14 cellular contexts compared by ENCODE assay signal in genomic region chr10:35194471-35194870, GRCh38.
DNase-seq lines count a peak whose midpoint lies in the region; ATAC-seq and TF ChIP-seq lines count a peak whose summit lies in the region.
"Had no signal": no experiment of that assay in that cellular context is flagged by ENCODE, and none has a peak within 500 bp of the region (broad histone marks: within the 10 kb centered on the region; RNA-seq: fewer than 3 reads in every experiment).

No MANE protein-coding gene starts in this region.

- peaks cover 0 to 2% (median 0%) of the 10 kb centered on the region in 9 donors for H3K36me3 ChIP-seq in heart right ventricle
- peaks cover 14% of the 10 kb centered on the region for H3K36me3 ChIP-seq in mesodermal cell (ENCODE audit: control insufficient read depth, insufficient read depth, low read length)
- no peaks in the 10 kb centered on the region for H3K36me3 ChIP-seq in vagina

- DNase-seq in heart right ventricle (no peak), Right ventricle myocardium inferior (ENCODE audit: missing footprints) (no peak), vagina (ENCODE audit: extremely low spot score in 2 of 2) (no peak), dermis blood vessel endothelial cell (no peak), 8988T (no peak)
- no peak for DNase-seq in activated CD8-positive, alpha-beta T cell treated with anti-CD3 and anti-CD28 coated beads, Interleukin-2, amount 10 ng/mL, durations not matched to agents 7 days and 5 days
- DNase-seq: activated CD8-positive, alpha-beta memory T cell treated with anti-CD3 and anti-CD28 coated beads, Interleukin-2, amount 50 U/mL, for 48 hours; left colon; NCI-H2029 treated with DMSO at 0.1 percent for 48 hours; occipital lobe had no signal

- intact Hi-C loops in heart right ventricle (cut with DNase I) (loop anchor here in 4 of 10 donors (2.0 to 5.0 kb wide), 2 partner anchors 67 to 68 kb away; partner anchors contain the start of gene CREM (in 4 of the 4)), Right ventricle myocardium inferior (cut with DNase I) (no loop called here), vagina (cut with DNase I) (loop anchor here (2.0 kb wide), 1 partner anchor 66 kb away; no protein-coding TSS in a partner anchor)

- H3K27me3 Mint-ChIP-seq in activated CD8-positive, alpha-beta T cell treated with anti-CD3 and anti-CD28 coated beads, Interleukin-2, amount 10 ng/mL, durations not matched to agents 7 days and 5 days (ENCODE audit: low read depth) = no peaks in the 10 kb centered on the region

- POLR2A ChIA-PET in activated CD8-positive, alpha-beta T cell treated with anti-CD3 and anti-CD28 coated beads, Interleukin-2, amount 10 ng/mL, durations not matched to agents 7 days and 5 days (lab: Charles Lee) = interaction anchor here (1.2 to 4.3 kb wide), 11 partner anchors 9 to 73 kb away, joined by 3 to 201 read pairs (median 29); partner anchors contain the start of gene CREM

- H3K27me3 ChIP-seq in heart right ventricle (no peaks in the 10 kb centered on the region), vagina (no peaks in the 10 kb centered on the region)
- H3K27me3 ChIP-seq: BLaER1 treated with 17β-estradiol and CSF1 and Interleukin-3, amounts not matched to agents 10 nM and 100 nM; foreskin keratinocyte had no signal

- H3K4me3 ChIP-seq in heart right ventricle = no peak overlapping the region
- H3K4me3 ChIP-seq in mesodermal cell (ENCODE audit: extremely low read depth, insufficient read depth, low read length, poor library complexity, severe bottlenecking) = no peak overlapping the region
- no peak overlapping the region for H3K4me3 ChIP-seq in vagina

- H3K4me1 ChIP-seq in heart right ventricle = peaks cover 0 to 62% (median 11%) of the 10 kb centered on the region in 9 donors
- peaks cover 30% of the 10 kb centered on the region for H3K4me1 ChIP-seq in mesodermal cell (ENCODE audit: control insufficient read depth, insufficient read depth, low read length, poor library complexity, severe bottlenecking)
- H3K4me1 ChIP-seq in vagina = peaks cover 13% of the 10 kb centered on the region

- no peaks in the 10 kb centered on the region for H3K9me3 ChIP-seq in heart right ventricle
- peaks cover 4% of the 10 kb centered on the region for H3K9me3 ChIP-seq in mesodermal cell (ENCODE audit: control insufficient read depth, low read length)
- no peaks in the 10 kb centered on the region for H3K9me3 ChIP-seq in vagina
- H3K9me3 ChIP-seq: BLaER1 treated with 17β-estradiol and CSF1 and Interleukin-3, amounts not matched to agents 10 nM and 100 nM had no signal

- no peak for TF ChIP-seq POLR2A in vagina (IDR thresholded peaks at IDR 0.05)

- CTCF ChIA-PET in activated CD8-positive, alpha-beta T cell treated with anti-CD3 and anti-CD28 coated beads, Interleukin-2, amount 10 ng/mL, durations not matched to agents 7 days and 5 days (lab: Charles Lee) = interaction anchor here (1.2 to 5.6 kb wide), 10 partner anchors 11 to 199 kb away, joined by 3 to 323 read pairs (median 14); partner anchors contain the start of genes CCNY and CREM

- TF ChIP-seq CTCF in heart right ventricle (IDR thresholded peaks at IDR 0.05) = no peak
- no peak for TF ChIP-seq CTCF in vagina (IDR thresholded peaks at IDR 0.05)

- peaks cover 33% of the 10 kb centered on the region for H3K36me3 Mint-ChIP-seq in activated CD8-positive, alpha-beta T cell treated with anti-CD3 and anti-CD28 coated beads, Interleukin-2, amount 10 ng/mL, durations not matched to agents 7 days and 5 days (ENCODE audit: low read depth)

- ATAC-seq in heart right ventricle (no peak), Right ventricle myocardium inferior (no peak), GM18520 (IDR thresholded peaks at IDR 0.05; ENCODE audit: unreplicated experiment) (no peak)
- no peak for ATAC-seq in activated CD8-positive, alpha-beta T cell treated with anti-CD3 and anti-CD28 coated beads, Interleukin-2, amount 10 ng/mL, durations not matched to agents 7 days and 5 days
- ATAC-seq: foreskin keratinocyte, left colon had no signal

- H3K4me1 Mint-ChIP-seq in activated CD8-positive, alpha-beta T cell treated with anti-CD3 and anti-CD28 coated beads, Interleukin-2, amount 10 ng/mL, durations not matched to agents 7 days and 5 days (ENCODE audit: low read depth) = peaks cover 55% of the 10 kb centered on the region

- H3K9me3 Mint-ChIP-seq in activated CD8-positive, alpha-beta T cell treated with anti-CD3 and anti-CD28 coated beads, Interleukin-2, amount 10 ng/mL, durations not matched to agents 7 days and 5 days (ENCODE audit: insufficient read depth) = no peaks in the 10 kb centered on the region

- H3K27ac Mint-ChIP-seq in activated CD8-positive, alpha-beta T cell treated with anti-CD3 and anti-CD28 coated beads, Interleukin-2, amount 10 ng/mL, durations not matched to agents 7 days and 5 days = peak overlapping the region; percentile 100

- H3K4me3 Mint-ChIP-seq in activated CD8-positive, alpha-beta T cell treated with anti-CD3 and anti-CD28 coated beads, Interleukin-2, amount 10 ng/mL, durations not matched to agents 7 days and 5 days = peak overlapping the region; percentile 12

- H3K27ac ChIP-seq in heart right ventricle = peak overlapping the region in 8 of 10 donors; percentile 0 to 97 (median 94)
- peak overlapping the region; percentile 99 for H3K27ac ChIP-seq in mesodermal cell (ENCODE audit: low read depth, low read length, severe bottlenecking)
- H3K27ac ChIP-seq in vagina = peak overlapping the region; percentile 95
- H3K27ac ChIP-seq: foreskin keratinocyte had no signal
